ENCODE assay signal across 8 cellular contexts in genomic region chr2:213751446-213751845, GRCh38.
DNase-seq lines count a peak whose midpoint lies in the region; ATAC-seq, FAIRE-seq and TF ChIP-seq lines count a peak whose summit lies in the region.

No MANE protein-coding gene starts in this region.

- no peak for DNase-seq in GM12891 (ENCODE audit: insufficient read length, low spot score)
- DNase-seq in activated naive CD4-positive, alpha-beta T cell treated with anti-CD3 and anti-CD28 coated beads, Interleukin-2, amount 50 U/mL, for 16 hours = no peak
- no peak for DNase-seq in GM19239 (ENCODE audit: insufficient read length, low spot score)
- DNase-seq in OCI-M2 (lab: John Stamatoyannopoulos, UW; ENCODE audit: unreplicated experiment) = no peak

- peak; percentile 82 for ATAC-seq in GM19452 (IDR thresholded peaks at IDR 0.05; ENCODE audit: unreplicated experiment)
- peak; percentile 95 for ATAC-seq in HG02798 (IDR thresholded peaks at IDR 0.05; ENCODE audit: poor library complexity, unreplicated experiment)
- peak; percentile 93 for ATAC-seq in HG03521 (IDR thresholded peaks at IDR 0.05; ENCODE audit: unreplicated experiment)
- ATAC-seq in HG02970 (IDR thresholded peaks at IDR 0.05; ENCODE audit: low FRiP score, unreplicated experiment) = no peak

- FAIRE-seq in GM12891 (lab: Jason Lieb, UNC) (no peak), GM19239 (lab: Jason Lieb, UNC) (no peak)

- TF ChIP-seq POLR2A in GM12891 (IDR thresholded peaks at IDR 0.05; ENCODE audit: low read depth, low read length) = no peak

TF ChIP-seq in GM12891, 5 proteins besides CTCF, POLR2A, EP300 and RAD21:
- TF ChIP-seq TAF1 (IDR thresholded peaks at IDR 0.05; ENCODE audit: low read depth, low read length) (no peak), SPI1 (IDR thresholded peaks at IDR 0.05; ENCODE audit: low read depth, low read length) (peak; percentile 57)
